1 cellular context compared by ENCODE assay signal in genomic region chr16:88762258-88762870, GRCh38.
TF ChIP-seq lines count a peak whose summit lies in the region.

No MANE protein-coding gene starts in this region.

TF ChIP-seq in WTC11, 78 proteins besides CTCF, POLR2A, EP300 and RAD21 (continued from another document):
- no peak for TF ChIP-seq MAX (CRISPR knock-in tag; IDR thresholded peaks at IDR 0.05)
- TF ChIP-seq TEAD4 (CRISPR knock-in tag; IDR thresholded peaks at IDR 0.05) = no peak
- TF ChIP-seq FOXP1 (CRISPR knock-in tag; IDR thresholded peaks at IDR 0.05; ENCODE audit: borderline replicate concordance) = 0 out of 2 replicates have a peak, but pooled peaks have one; percentile 42
- TF ChIP-seq ZNF281 (CRISPR knock-in tag; IDR thresholded peaks at IDR 0.05) = no peak
- no peak for TF ChIP-seq ATF6 (CRISPR knock-in tag; IDR thresholded peaks at IDR 0.05)
